ENCODE assay signal across 14 cellular contexts in genomic region chr7:141227454-141227853, GRCh38.
"Had no signal": no experiment of that assay in that cellular context is flagged by ENCODE, and none has a peak within 500 bp of the region (broad histone marks: within the 10 kb centered on the region; RNA-seq: fewer than 3 reads in every experiment).

No MANE protein-coding gene starts in this region.

- H3K9me3 Mint-ChIP-seq: activated naive CD4-positive, alpha-beta T cell treated with anti-CD3 and anti-CD28 coated beads, Interleukin-2, amount 50 U/mL, for 24 hours; neural crest cell; stimulated activated naive CD8-positive, alpha-beta T cell treated with anti-CD3 and anti-CD28 coated beads, Interleukin-15, amount 100 ng/mL, for 72 hours had no signal

- H3K4me1 Mint-ChIP-seq: activated naive CD4-positive, alpha-beta T cell treated with anti-CD3 and anti-CD28 coated beads, Interleukin-2, amount 50 U/mL, for 24 hours; stimulated activated naive CD8-positive, alpha-beta T cell treated with anti-CD3 and anti-CD28 coated beads, Interleukin-15, amount 100 ng/mL, for 72 hours had no signal

- H3K27ac Mint-ChIP-seq: activated naive CD4-positive, alpha-beta T cell treated with anti-CD3 and anti-CD28 coated beads, Interleukin-2, amount 50 U/mL, for 24 hours; progenitor cell of endocrine pancreas; stimulated activated naive CD8-positive, alpha-beta T cell treated with anti-CD3 and anti-CD28 coated beads, Interleukin-15, amount 100 ng/mL, for 72 hours had no signal

- H3K4me3 Mint-ChIP-seq: activated naive CD4-positive, alpha-beta T cell treated with anti-CD3 and anti-CD28 coated beads, Interleukin-2, amount 50 U/mL, for 24 hours; neural crest cell; stimulated activated naive CD8-positive, alpha-beta T cell treated with anti-CD3 and anti-CD28 coated beads, Interleukin-15, amount 100 ng/mL, for 72 hours had no signal

- DNase-seq: activated CD4-positive, alpha-beta T cell treated with anti-CD3 and anti-CD28 coated beads, Interleukin-2, amount 50 U/mL, for 4 hours; activated gamma-delta T cell; cortex of kidney; erythroblast; foreskin melanocyte; hypothalamus; kidney; left lung; stimulated activated naive CD8-positive, alpha-beta T cell treated with anti-CD3 and anti-CD28 coated beads, Interleukin-15, amount 100 ng/mL, for 72 hours; transverse colon; uterus had no signal

- H3K36me3 Mint-ChIP-seq: activated naive CD4-positive, alpha-beta T cell treated with anti-CD3 and anti-CD28 coated beads, Interleukin-2, amount 50 U/mL, for 24 hours had no signal
